In the genomic region with DNA sequence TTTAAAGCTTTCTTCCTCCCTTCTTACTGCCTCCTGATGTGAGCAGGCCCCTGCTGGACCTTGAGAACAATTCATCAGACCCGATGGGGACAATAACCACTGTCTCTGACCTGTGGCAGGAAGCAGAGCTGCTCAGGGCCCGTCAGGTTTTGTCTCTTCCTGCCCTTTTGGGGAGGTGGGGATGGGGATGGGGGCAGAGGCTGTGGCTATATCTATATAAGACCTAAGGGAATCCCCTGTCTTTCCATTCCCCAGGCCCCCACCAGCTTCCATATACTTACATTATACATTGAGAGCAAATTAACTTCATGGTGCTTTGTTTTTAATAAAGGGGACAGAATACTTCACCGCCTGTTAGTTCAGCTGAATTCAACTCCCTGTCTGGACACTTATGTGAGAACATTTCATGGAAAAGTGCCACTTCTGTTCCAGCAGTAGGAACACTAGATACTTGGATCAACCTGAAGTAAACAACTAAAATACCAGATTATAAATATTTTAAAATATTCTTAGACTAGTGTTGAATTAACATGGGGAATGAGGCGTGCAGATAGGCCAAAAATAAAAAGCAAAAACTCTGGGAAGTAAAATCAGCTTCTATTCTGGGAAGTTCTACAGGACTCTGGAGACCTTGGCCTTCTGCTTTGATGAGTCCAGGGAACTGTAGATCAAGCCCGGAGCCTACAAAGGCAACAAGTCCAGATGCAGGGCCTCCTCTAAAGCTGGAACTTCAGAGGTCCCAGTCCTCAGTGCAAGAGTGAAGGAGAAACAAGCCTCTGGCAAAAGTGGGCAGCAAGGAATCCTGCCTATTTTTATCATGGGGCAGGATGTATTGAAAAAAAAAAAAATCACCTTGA, we compare ENCODE assay signal across 28 cellular contexts. TPM values are rescaled to one million over a fixed set of nuclear protein-coding genes. Genes with fewer than 3 reads are reported as not detected.
A peak's percentile ranks its signal among the peaks of the same experiment; 100 is the strongest.
DNase-seq lines count a peak whose midpoint lies in the region; ATAC-seq and TF ChIP-seq lines count a peak whose summit lies in the region.
"Had no signal": no experiment of that assay in that cellular context is flagged by ENCODE, and none has a peak within 500 bp of the region (broad histone marks: within the 10 kb centered on the region; RNA-seq: fewer than 3 reads in every experiment).

No MANE protein-coding gene starts in this region.

- WGBS in prostate gland = 60% methylated on average over 5 of the region's 5 CpGs
- 39 to 47% methylated on average over 5 of the region's 5 CpGs for WGBS in tibial nerve, 2 donors

- intact Hi-C loops in left cardiac atrium (cut with DNase I) = no loop called here
- intact Hi-C loops in prostate gland (cut with DNase I) = loop anchor here (5.0 kb wide), 1 partner anchor 36 kb away; a partner anchor contains a TSS

- TF ChIP-seq CTCF in chondrocyte (IDR thresholded peaks at IDR 0.05) = no peak
- no peak for TF ChIP-seq CTCF in prostate gland (IDR thresholded peaks at IDR 0.05)
- TF ChIP-seq CTCF in tibial nerve (IDR thresholded peaks at IDR 0.05) = no peak

- H3K4me1 ChIP-seq in prostate gland (replicated peaks) (no peaks in the 10 kb centered on the region), tibial nerve (peaks cover 0 to 31% (median 0%) of the 10 kb centered on the region in 4 donors)

- peak; percentile 32 for DNase-seq in chondrocyte (ENCODE audit: low spot score)
- no peak for DNase-seq in left cardiac atrium
- DNase-seq in prostate gland (ENCODE audit: low spot score) = no peak
- peak in 1 of 2 donors; percentile 34 for DNase-seq in tibial nerve (ENCODE audit: low spot score in 2 of 2)
- DNase-seq in stimulated activated CD4-positive, alpha-beta T cell treated with anti-CD3 and anti-CD28 coated beads, Interleukin-2, amount 100 ng/mL, for 24 hours = no peak
- DNase-seq in activated CD4-positive, CD25-positive, alpha-beta regulatory T cell (lab: John Stamatoyannopoulos, UW) = no peak
- no peak for DNase-seq in SHP77 treated with DMSO at 0.1 percent for 48 hours (lab: John Stamatoyannopoulos, UW)
- DNase-seq: activated CD4-positive, alpha-beta T cell treated with anti-CD3 and anti-CD28 coated beads, Interleukin-2, amount 10 ng/mL, durations not matched to agents 24 days and 14 days; activated gamma-delta T cell treated with Interleukin-2 at 50 U/mL for 16 hours; activated T-cell treated with anti-CD3 and anti-CD28 coated beads, Interleukin-2, amount 50 U/mL, for 1 hour; mesendoderm; NCI-H1436; NCI-H2081 treated with DMSO at 0.1 percent for 48 hours; NCI-H446 treated with DMSO at 0.1 percent for 48 hours; stimulated activated CD4-positive, alpha-beta T cell treated with anti-CD3 and anti-CD28 coated beads, Interleukin-2, amount 100 ng/mL, for 48 hours; substantia nigra had no signal

- no peak overlapping the region for H3K4me3 Mint-ChIP-seq in chondrocyte (ENCODE audit: unreplicated experiment)
- H3K4me3 Mint-ChIP-seq: activated CD4-positive, alpha-beta T cell treated with anti-CD3 and anti-CD28 coated beads, Interleukin-2, amount 10 ng/mL, durations not matched to agents 24 days and 14 days; GM23338 had no signal

- H3K27ac ChIP-seq in prostate gland (peak overlapping the region; percentile 59 to 65), tibial nerve (peak overlapping the region in 3 of 4 donors; percentile 22 to 71 (median 61))
- H3K27ac ChIP-seq: epithelial cell of prostate, HL-60, KMS-11, VCaP had no signal

- TF ChIP-seq POLR2A in prostate gland (IDR thresholded peaks at IDR 0.05) (no peak), tibial nerve (IDR thresholded peaks at IDR 0.05) (no peak)

- no peaks in the 10 kb centered on the region for H3K27me3 ChIP-seq in prostate gland (replicated peaks; ENCODE audit: insufficient read depth)
- no peaks in the 10 kb centered on the region for H3K27me3 ChIP-seq in tibial nerve

- no peaks in the 10 kb centered on the region for H3K9me3 Mint-ChIP-seq in chondrocyte (ENCODE audit: low read depth)
- H3K9me3 Mint-ChIP-seq: activated CD4-positive, alpha-beta T cell treated with anti-CD3 and anti-CD28 coated beads, Interleukin-2, amount 10 ng/mL, durations not matched to agents 24 days and 14 days; GM23338 had no signal

- peaks cover 1% of the 10 kb centered on the region for H3K4me1 Mint-ChIP-seq in chondrocyte (ENCODE audit: low read depth)

- H3K9me3 ChIP-seq in prostate gland (no peaks in the 10 kb centered on the region), tibial nerve (no peaks in the 10 kb centered on the region)

- ATAC-seq in left cardiac atrium = peak; percentile 49 to 67
- ATAC-seq in HG03135 (IDR thresholded peaks at IDR 0.05; ENCODE audit: unreplicated experiment) = no peak
- ATAC-seq: GM23338 had no signal

- H3K36me3 ChIP-seq in prostate gland = no peaks in the 10 kb centered on the region
- peaks cover 0 to 53% (median 0%) of the 10 kb centered on the region in 3 donors for H3K36me3 ChIP-seq in tibial nerve

- H3K27me3 Mint-ChIP-seq in chondrocyte (ENCODE audit: low read depth) = no peaks in the 10 kb centered on the region
- H3K27me3 Mint-ChIP-seq: activated CD4-positive, alpha-beta T cell treated with anti-CD3 and anti-CD28 coated beads, Interleukin-2, amount 10 ng/mL, durations not matched to agents 24 days and 14 days had no signal

- no peak overlapping the region for H3K27ac Mint-ChIP-seq in chondrocyte (ENCODE audit: unreplicated experiment)
- H3K27ac Mint-ChIP-seq: activated CD4-positive, alpha-beta T cell treated with anti-CD3 and anti-CD28 coated beads, Interleukin-2, amount 10 ng/mL, durations not matched to agents 24 days and 14 days; GM23338 had no signal

- H3K36me3 Mint-ChIP-seq in chondrocyte (ENCODE audit: low read depth) = peaks cover 18% of the 10 kb centered on the region

- no peak for TF ChIP-seq EP300 in tibial nerve (IDR thresholded peaks at IDR 0.05)

- no peak overlapping the region for H3K4me3 ChIP-seq in prostate gland
- H3K4me3 ChIP-seq in tibial nerve = no peak overlapping the region
- H3K4me3 ChIP-seq: GM23338 had no signal

RNA-seq across cellular contexts. Expression of a gene that starts 11.1 kb away (rescaled TPM):
- total RNA-seq in chondrocyte (0.40 to 0.49 TPM in 2 of 3 replicates, not detected in the other), left cardiac atrium (not detected), prostate gland (under 1 TPM; 0.68 to 0.80 TPM), tibial nerve (not detected)
- total RNA-seq: activated CD4-positive, alpha-beta T cell treated with anti-CD3 and anti-CD28 coated beads, Interleukin-2, amount 10 ng/mL, durations not matched to agents 24 days and 14 days; activated CD8-positive, alpha-beta memory T cell treated with anti-CD3 and anti-CD28 coated beads for 36 hours; cerebellum; fibroblast of villous mesenchyme; GM23338; myocyte; OCI-LY7; renal cortical epithelial cell had no signal

RNA-seq across cellular contexts. Expression of a gene that starts 22.7 kb away (rescaled TPM):
- total RNA-seq in chondrocyte (0.12 TPM in 1 of 3 replicates, not detected in the others), left cardiac atrium (under 1 TPM in 1 of 2 donors, not detected in 1; 0.27 TPM), prostate gland (under 1 TPM; 0.34 to 0.46 TPM), tibial nerve (1 to 10 TPM in 1 of 4 donors, under 1 TPM in 3; 0.20 to 2.4 (median 0.46) TPM)
- total RNA-seq: fibroblast of villous mesenchyme, myocyte, renal cortical epithelial cell had no signal

RNA-seq across cellular contexts. Expression of a gene that starts 27.9 kb away (rescaled TPM):
- 48.4 to 51.3 TPM (median 48.6 TPM) in 3 replicates for total RNA-seq in chondrocyte
- 10 to 100 TPM; 40.3 to 42.3 TPM for total RNA-seq in left cardiac atrium
- total RNA-seq in prostate gland = 100 to 1,000 TPM; 147 to 181 TPM
- total RNA-seq in tibial nerve = 10 to 100 TPM; 49.6 to 92.0 (median 55.5) TPM

RNA-seq across cellular contexts. Expression of a gene that starts 35.5 kb away (rescaled TPM):
- total RNA-seq in chondrocyte (97.0 to 124 TPM (median 104 TPM) in 3 replicates), left cardiac atrium (100 to 1,000 TPM in 1 of 2 donors, 10 to 100 TPM in 1; 98.1 to 109 TPM), prostate gland (100 to 1,000 TPM; 106 to 122 TPM), tibial nerve (100 to 1,000 TPM; 173 to 300 (median 197) TPM)

RNA-seq across cellular contexts. Expression of a gene that starts 36.6 kb away (rescaled TPM):
- total RNA-seq in chondrocyte = 16.6 to 18.6 TPM (median 17.7 TPM) in 3 replicates
- total RNA-seq in left cardiac atrium = 10 to 100 TPM in 1 of 2 donors, 1 to 10 TPM in 1; 8.7 to 19.2 TPM
- total RNA-seq in prostate gland = 10 to 100 TPM; 48.7 to 56.7 TPM
- 10 to 100 TPM; 15.9 to 41.1 (median 27.3) TPM for total RNA-seq in tibial nerve
